In the genomic region with DNA sequence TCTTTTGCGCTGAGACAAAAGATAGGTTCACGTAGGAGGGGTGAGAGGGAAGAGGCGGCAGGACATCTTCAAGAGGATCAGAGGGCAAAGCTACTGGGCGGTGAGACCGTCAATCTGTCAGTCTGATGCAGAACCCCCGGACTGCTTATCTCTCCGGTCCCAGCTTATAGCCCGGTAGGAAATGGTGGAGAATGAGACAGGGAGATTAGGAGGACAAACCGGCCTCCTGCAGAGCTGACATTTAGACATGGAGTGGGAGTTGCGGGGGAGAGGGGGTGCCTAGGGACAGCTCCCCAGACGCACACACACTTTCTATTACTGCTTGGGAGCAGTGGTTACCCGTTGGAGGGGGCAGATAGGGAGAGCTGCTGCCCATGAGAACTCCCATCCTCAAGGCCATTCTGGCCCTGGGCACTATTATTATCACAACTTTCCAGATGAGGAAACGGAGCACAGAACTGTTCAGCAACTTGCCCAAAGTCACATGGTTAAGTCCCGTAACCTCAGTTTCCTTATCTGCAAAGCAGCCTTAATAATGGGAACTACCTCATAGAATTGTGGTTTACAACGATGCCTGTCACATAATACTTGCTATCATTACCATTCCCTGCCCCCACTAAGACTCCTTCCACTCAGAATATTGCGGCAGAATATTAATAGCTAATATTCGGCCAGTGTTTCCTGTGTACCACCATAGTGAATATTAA, we compare ENCODE assay signal across 2 cellular contexts.
TF ChIP-seq lines count a peak whose summit lies in the region.

No MANE protein-coding gene starts in this region.

TF ChIP-seq in SK-N-SH, 30 proteins besides CTCF, POLR2A, EP300 and RAD21:
- TF ChIP-seq, protein P1, sequence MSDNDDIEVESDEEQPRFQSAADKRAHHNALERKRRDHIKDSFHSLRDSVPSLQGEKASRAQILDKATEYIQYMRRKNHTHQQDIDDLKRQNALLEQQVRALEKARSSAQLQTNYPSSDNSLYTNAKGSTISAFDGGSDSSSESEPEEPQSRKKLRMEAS (IDR thresholded peaks at IDR 0.05; ENCODE audit: low read depth), result no peak
TF ChIP-seq in SK-N-SH: peak in this region for 0.

TF ChIP-seq in SK-N-SH treated with all-trans-retinoic acid at 6 μM for 48 hours, 23 proteins besides CTCF, POLR2A, EP300 and RAD21 (continued from another document):
- TF ChIP-seq, protein P2, sequence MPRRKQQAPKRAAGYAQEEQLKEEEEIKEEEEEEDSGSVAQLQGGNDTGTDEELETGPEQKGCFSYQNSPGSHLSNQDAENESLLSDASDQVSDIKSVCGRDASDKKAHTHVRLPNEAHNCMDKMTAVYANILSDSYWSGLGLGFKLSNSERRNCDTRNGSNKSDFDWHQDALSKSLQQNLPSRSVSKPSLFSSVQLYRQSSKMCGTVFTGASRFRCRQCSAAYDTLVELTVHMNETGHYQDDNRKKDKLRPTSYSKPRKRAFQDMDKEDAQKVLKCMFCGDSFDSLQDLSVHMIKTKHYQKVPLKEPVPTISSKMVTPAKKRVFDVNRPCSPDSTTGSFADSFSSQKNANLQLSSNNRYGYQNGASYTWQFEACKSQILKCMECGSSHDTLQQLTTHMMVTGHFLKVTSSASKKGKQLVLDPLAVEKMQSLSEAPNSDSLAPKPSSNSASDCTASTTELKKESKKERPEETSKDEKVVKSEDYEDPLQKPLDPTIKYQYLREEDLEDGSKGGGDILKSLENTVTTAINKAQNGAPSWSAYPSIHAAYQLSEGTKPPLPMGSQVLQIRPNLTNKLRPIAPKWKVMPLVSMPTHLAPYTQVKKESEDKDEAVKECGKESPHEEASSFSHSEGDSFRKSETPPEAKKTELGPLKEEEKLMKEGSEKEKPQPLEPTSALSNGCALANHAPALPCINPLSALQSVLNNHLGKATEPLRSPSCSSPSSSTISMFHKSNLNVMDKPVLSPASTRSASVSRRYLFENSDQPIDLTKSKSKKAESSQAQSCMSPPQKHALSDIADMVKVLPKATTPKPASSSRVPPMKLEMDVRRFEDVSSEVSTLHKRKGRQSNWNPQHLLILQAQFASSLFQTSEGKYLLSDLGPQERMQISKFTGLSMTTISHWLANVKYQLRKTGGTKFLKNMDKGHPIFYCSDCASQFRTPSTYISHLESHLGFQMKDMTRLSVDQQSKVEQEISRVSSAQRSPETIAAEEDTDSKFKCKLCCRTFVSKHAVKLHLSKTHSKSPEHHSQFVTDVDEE (CRISPR knock-in tag; IDR thresholded peaks at IDR 0.05), result no peak
- TF ChIP-seq SNAI2 (CRISPR knock-in tag; IDR thresholded peaks at IDR 0.05) (no peak), OSR1 (CRISPR knock-in tag; IDR thresholded peaks at IDR 0.05) (no peak), ESRRG (CRISPR knock-in tag; IDR thresholded peaks at IDR 0.05) (no peak), ZNF8 (CRISPR knock-in tag; IDR thresholded peaks at IDR 0.05) (no peak)
